1 cellular context compared by ENCODE assay signal in genomic region chr19:19224852-19225494, GRCh38.
TF ChIP-seq lines count a peak whose summit lies in the region.

No MANE protein-coding gene starts in this region.

TF ChIP-seq in endothelial cell of umbilical vein, 7 proteins besides CTCF, POLR2A, EP300 and RAD21:
- TF ChIP-seq EZH2 (IDR thresholded peaks at IDR 0.05; ENCODE audit: borderline replicate concordance, low read depth, low read length, severe bottlenecking) (no peak), MYC (IDR thresholded peaks at IDR 0.05; ENCODE audit: low read depth, low read length) (no peak)
